ENCODE assay signal across 10 cellular contexts in genomic region chr16:56193951-56194726, GRCh38. TPM values are rescaled to one million over a fixed set of nuclear protein-coding genes. Genes with fewer than 3 reads are reported as not detected.
A peak's percentile ranks its signal among the peaks of the same experiment; 100 is the strongest.
DNase-seq lines count a peak whose midpoint lies in the region; FAIRE-seq and TF ChIP-seq lines count a peak whose summit lies in the region.
"Had no signal": no experiment of that assay in that cellular context is flagged by ENCODE, and none has a peak within 500 bp of the region (broad histone marks: within the 10 kb centered on the region; RNA-seq: fewer than 3 reads in every experiment).

No MANE protein-coding gene starts in this region.

- WGBS in testis, 2 donors = 4 to 6% methylated on average over 38 to 48 of the region's 48 CpGs

- no peaks in the 10 kb centered on the region for H3K9me3 Mint-ChIP-seq in osteocyte (ENCODE audit: unreplicated experiment)

- no peaks in the 10 kb centered on the region for H3K36me3 ChIP-seq in A673 (ENCODE audit: insufficient read depth, low read length, poor library complexity, severe bottlenecking)
- H3K36me3 ChIP-seq in testis (ENCODE audit: low read depth, missing control alignments) = no peaks in the 10 kb centered on the region

- H3K4me3 Mint-ChIP-seq in osteocyte (ENCODE audit: unreplicated experiment) = peak overlapping the region; percentile 40

- in situ Hi-C loops in SK-MEL-5 (cut with HindIII; ENCODE audit: low pct_unique_long_range_greater_than_20kb, low sequenced_read_pairs) = no loop called here

- no peak for TF ChIP-seq CTCF in A673 (conservative IDR thresholded peaks at IDR 0.05; ENCODE audit: low read depth, low read length)
- TF ChIP-seq CTCF in osteocyte (IDR thresholded peaks at IDR 0.05) = no peak
- no peak for TF ChIP-seq CTCF in testis (IDR thresholded peaks at IDR 0.05)

- H3K27ac Mint-ChIP-seq in osteocyte (ENCODE audit: unreplicated experiment) = no peak overlapping the region

- peak overlapping the region; percentile 24 for H3K4me3 ChIP-seq in A673 (ENCODE audit: low read depth, low read length, poor library complexity, severe bottlenecking)
- H3K4me3 ChIP-seq in testis = peak overlapping the region; percentile 76 to 89

- BruUV-seq in A673 (replicated peaks; lab: Mats Ljungman, UMichigan) = no TSS peak

- CTCF ChIA-PET in A673 (lab: Charles Lee) = no interaction called here

- H3K4me1 ChIP-seq in A673 (ENCODE audit: insufficient read depth, low read length, poor library complexity, severe bottlenecking) (peaks cover 12% of the 10 kb centered on the region), testis (peaks cover 5% of the 10 kb centered on the region)

- no peaks in the 10 kb centered on the region for H3K9me3 ChIP-seq in A673 (ENCODE audit: low read depth, low read length, poor library complexity, severe bottlenecking)
- H3K9me3 ChIP-seq in testis = no peaks in the 10 kb centered on the region

- H3K4me1 Mint-ChIP-seq in osteocyte (ENCODE audit: unreplicated experiment) = peaks cover 15% of the 10 kb centered on the region

- no peak for TF ChIP-seq POLR2A in testis (IDR thresholded peaks at IDR 0.05)

- H3K36me3 Mint-ChIP-seq in osteocyte (ENCODE audit: unreplicated experiment) = no peaks in the 10 kb centered on the region

- no peak for FAIRE-seq in HTR-8/SVneo (lab: Jason Lieb, UNC)
- FAIRE-seq: colon had no signal

- intact Hi-C loops in A673 (cut with micrococcal nuclease; ENCODE audit: unreplicated experiment) = no loop called here
- intact Hi-C loops in cardiac septum (cut with DNase I) = loop anchor here (5.0 to 10.0 kb wide), 6 partner anchors 63 to 249 kb away; no protein-coding TSS in a partner anchor
- intact Hi-C loops in testis (cut with DNase I; ENCODE audit: low total_unique reads) = no loop called here

- H3K27me3 ChIP-seq in A673 (replicated peaks; ENCODE audit: insufficient read depth, low read depth, low read length, poor library complexity) = peaks cover 73% of the 10 kb centered on the region
- no peaks in the 10 kb centered on the region for H3K27me3 ChIP-seq in testis

- no peak overlapping the region for H3K27ac ChIP-seq in A673 (ENCODE audit: low read depth, low read length, poor library complexity, severe bottlenecking)
- no peak overlapping the region for H3K27ac ChIP-seq in testis
- H3K27ac ChIP-seq: C4-2B had no signal

- peaks cover 87% of the 10 kb centered on the region for H3K27me3 Mint-ChIP-seq in osteocyte (ENCODE audit: unreplicated experiment)

- DNase-seq in A673 (ENCODE audit: low spot score) = peak; percentile 77
- DNase-seq in HTR-8/SVneo (ENCODE audit: insufficient read length, low spot score) = peak; percentile 18
- peak; percentile 26 for DNase-seq in SK-MEL-5 (ENCODE audit: low read depth, low spot score)
- peak in 54 of 56 donors; percentile 39 to 90 (median 80) for DNase-seq in amygdala (lab: John Stamatoyannopoulos, UW)
- DNase-seq in cardiac septum (ENCODE audit: low spot score) = peak; percentile 90
- peak; percentile 92 for DNase-seq in osteocyte (ENCODE audit: extremely low spot score, unreplicated experiment)
- DNase-seq in testis = peak; percentile 95
- no peak for DNase-seq in HT-29 (ENCODE audit: low spot score)

- POLR2A ChIA-PET in A673 (lab: Charles Lee; ENCODE audit: low non-redundant PET) = no interaction called here

RNA-seq across cellular contexts. Expression of gene GNAO1, which starts 2.9 kb away (rescaled TPM):
- total RNA-seq in A673 (2021) (0.37 TPM in 1 of 2 replicates, not detected in the other), cardiac septum (13.0 TPM), osteocyte (0.56 and 0.65 TPM in 2 replicates), testis (10 to 100 TPM; 28.6 to 33.3 TPM)
- total RNA-seq in SK-MEL-5 (2014; rRNA removed; shearing (Covaris generic)) = 3.7 TPM in 2 replicates
- 19.9 and 28.0 TPM in 2 replicates for polyA plus RNA-seq in SK-MEL-5 (2015; cell fraction: cytosol; rRNA removed)
- 11.2 and 29.5 TPM in 2 replicates for polyA plus RNA-seq in SK-MEL-5 (2015; cell fraction: nucleus; rRNA removed)
- 37.1 TPM for polyA plus RNA-seq in testis (ENCODE audit: insufficient read depth, low read depth, low replicate concordance)
- total RNA-seq in HT-29 (2014; rRNA removed; shearing (Covaris generic)) = 0.10 TPM in 1 of 2 replicates, not detected in the other
